10 cellular contexts compared by ENCODE assay signal in genomic region chr10:118106426-118106825, GRCh38. TPM values are rescaled to one million over a fixed set of nuclear protein-coding genes. Genes with fewer than 3 reads are reported as not detected.
A peak's percentile ranks its signal among the peaks of the same experiment; 100 is the strongest.
DNase-seq lines count a peak whose midpoint lies in the region; ATAC-seq, FAIRE-seq and TF ChIP-seq lines count a peak whose summit lies in the region.
"Had no signal": no experiment of that assay in that cellular context is flagged by ENCODE, and none has a peak within 500 bp of the region (broad histone marks: within the 10 kb centered on the region; RNA-seq: fewer than 3 reads in every experiment).

No MANE protein-coding gene starts in this region.

- ATAC-seq in GM12878: peak; percentile 70
- ATAC-seq in lower lobe of right lung: peak in 1 of 2 donors; percentile 73
- no peak for ATAC-seq in GM19455 (IDR thresholded peaks at IDR 0.05; ENCODE audit: unreplicated experiment)

- H2AFZ ChIP-seq in GM12878 (ENCODE audit: control insufficient read depth, low read depth, low read length) (no peak overlapping the region), neuronal stem cell (ENCODE audit: low read length) (no peak overlapping the region)
- H2AFZ ChIP-seq: parathyroid adenoma had no signal

- H2BK5ac ChIP-seq in neuronal stem cell (ENCODE audit: low read length): no peak overlapping the region

- no peaks in the 10 kb centered on the region for H3K4me1 ChIP-seq in DOHH2 (ENCODE audit: control insufficient read depth, low read length)
- no peaks in the 10 kb centered on the region for H3K4me1 ChIP-seq in GM12878 (ENCODE audit: control insufficient read depth, insufficient read depth, low read length)
- no peaks in the 10 kb centered on the region for H3K4me1 ChIP-seq in lower lobe of right lung
- H3K4me1 ChIP-seq in neuronal stem cell (ENCODE audit: control insufficient read depth in 2 of 2, insufficient read depth in 1 of 2, low read depth in 1 of 2, low read length in 2 of 2): peaks cover 4 to 5% of the 10 kb centered on the region in 2 donors
- H3K4me1 ChIP-seq: parathyroid adenoma had no signal

- no peak overlapping the region for H3K4ac ChIP-seq in neuronal stem cell (ENCODE audit: low read length)

- RAD21 ChIA-PET in GM12878 (lab: Charles Lee; ENCODE audit: unreplicated experiment): interaction anchor here (0.8 to 1.6 kb wide), 5 partner anchors 79 to 611 kb away, joined by 3 to 10 read pairs (median 3); no protein-coding TSS in a partner anchor

- TF ChIP-seq EP300 in GM12878 (IDR thresholded peaks at IDR 0.05; ENCODE audit: borderline replicate concordance in 1 of 2, control insufficient read depth in 1 of 2, low read depth in 2 of 2, low read length in 2 of 2): no peak

- H3K9ac ChIP-seq in GM12878 (ENCODE audit: control insufficient read depth, insufficient read depth, low read length) (no peak overlapping the region), neuronal stem cell (ENCODE audit: low read depth, low read length, poor library complexity) (no peak overlapping the region)
- H3K9ac ChIP-seq: parathyroid adenoma had no signal

- H3K14ac ChIP-seq in neuronal stem cell (ENCODE audit: low read length): no peak overlapping the region

- POLR2A ChIA-PET in GM12878 (lab: Charles Lee): no interaction called here

- H3K79me1 ChIP-seq in neuronal stem cell (ENCODE audit: low read depth, low read length): no peaks in the 10 kb centered on the region

- H3K27me3 ChIP-seq in DOHH2 (ENCODE audit: control insufficient read depth, low read length): peaks cover 9% of the 10 kb centered on the region
- no peaks in the 10 kb centered on the region; a peak in 1 of 4 replicates for H3K27me3 ChIP-seq in GM12878 (replicated peaks in 1 of 2; ENCODE audit: control insufficient read depth in 2 of 2, insufficient read depth in 2 of 2, low read length in 1 of 2)
- no peaks in the 10 kb centered on the region for H3K27me3 ChIP-seq in lower lobe of right lung (ENCODE audit: low read depth)
- H3K27me3 ChIP-seq in MG63: no peaks in the 10 kb centered on the region
- no peaks in the 10 kb centered on the region for H3K27me3 ChIP-seq in neuronal stem cell (ENCODE audit: control insufficient read depth in 3 of 3, insufficient read depth in 3 of 3, low read depth in 1 of 3, low read length in 3 of 3)

- H4K91ac ChIP-seq in neuronal stem cell (ENCODE audit: low read depth, low read length, poor library complexity): no peak overlapping the region

- H2BK15ac ChIP-seq in neuronal stem cell (ENCODE audit: low read length): no peak overlapping the region

- no peaks in the 10 kb centered on the region for H3K36me3 ChIP-seq in DOHH2 (ENCODE audit: control insufficient read depth, low read length)
- H3K36me3 ChIP-seq in GM12878 (ENCODE audit: control insufficient read depth in 2 of 2, insufficient read depth in 2 of 2, low read length in 1 of 2): no peaks in the 10 kb centered on the region
- H3K36me3 ChIP-seq in lower lobe of right lung: no peaks in the 10 kb centered on the region
- H3K36me3 ChIP-seq in MG63: no peaks in the 10 kb centered on the region
- no peaks in the 10 kb centered on the region for H3K36me3 ChIP-seq in neuronal stem cell (replicated peaks in 1 of 2; ENCODE audit: control insufficient read depth in 2 of 2, insufficient read depth in 2 of 2, low read length in 2 of 2)

- SMC1A ChIA-PET in GM12878 (lab: Charles Lee; ENCODE audit: uncharacterized antibody, unreplicated experiment): interaction anchor here (0.8 to 2.4 kb wide), 14 partner anchors 64 to 609 kb away, joined by 3 to 11 read pairs (median 3); no protein-coding TSS in a partner anchor

- no peaks in the 10 kb centered on the region for H4K20me1 ChIP-seq in DOHH2 (ENCODE audit: control insufficient read depth, insufficient read depth, low read depth, low read length)
- H4K20me1 ChIP-seq in GM12878 (ENCODE audit: control insufficient read depth, insufficient read depth): no peaks in the 10 kb centered on the region

- H3K79me2 ChIP-seq in DOHH2 (ENCODE audit: control insufficient read depth, low read length): no peaks in the 10 kb centered on the region
- H3K79me2 ChIP-seq in GM12878 (ENCODE audit: control insufficient read depth, insufficient read depth, low read length): no peaks in the 10 kb centered on the region
- H3K79me2 ChIP-seq: parathyroid adenoma had no signal

- no peak for TF ChIP-seq POLR2A in GM12878 (IDR thresholded peaks at IDR 0.05; ENCODE audit: low read depth, low read length)

- H2AK5ac ChIP-seq in neuronal stem cell (ENCODE audit: low read depth, low read length): no peak overlapping the region

- H3K9me3 ChIP-seq in DOHH2 (ENCODE audit: control insufficient read depth, insufficient read depth, low read length) (no peaks in the 10 kb centered on the region), GM12878 (replicated peaks; ENCODE audit: control insufficient read depth, insufficient read depth, low read length) (no peaks in the 10 kb centered on the region), lower lobe of right lung (no peaks in the 10 kb centered on the region), MG63 (no peaks in the 10 kb centered on the region), neuronal stem cell (replicated peaks in 1 of 2; ENCODE audit: control insufficient read depth in 2 of 2, insufficient read depth in 1 of 2, low read depth in 1 of 2, low read length in 2 of 2) (no peaks in the 10 kb centered on the region)

- no peak overlapping the region for H2BK120ac ChIP-seq in neuronal stem cell (ENCODE audit: low read depth, low read length)

- H3K27ac ChIP-seq in DOHH2 (ENCODE audit: low read depth, low read length): no peak overlapping the region
- H3K27ac ChIP-seq in GM12878 (ENCODE audit: control insufficient read depth, insufficient read depth): no peak overlapping the region
- H3K27ac ChIP-seq in lower lobe of right lung: no peak overlapping the region
- no peak overlapping the region for H3K27ac ChIP-seq in neuronal stem cell (replicated peaks; ENCODE audit: low read length)
- H3K27ac ChIP-seq: parathyroid adenoma had no signal

- no peak overlapping the region for H3K18ac ChIP-seq in neuronal stem cell (ENCODE audit: low read length)

- in situ Hi-C loops in GM12878 (cut with MboI): no loop called here

- no peak for FAIRE-seq in GM12878 (lab: Jason Lieb, UNC)

- H3K4me2 ChIP-seq in DOHH2 (ENCODE audit: low read length) (no peak overlapping the region), GM12878 (ENCODE audit: control insufficient read depth, insufficient read depth) (no peak overlapping the region), neuronal stem cell (ENCODE audit: insufficient read depth, low read length, poor library complexity, severe bottlenecking) (no peak overlapping the region)

- WGBS in GM12878 (ENCODE audit: insufficient coverage, insufficient replicate concordance, low lambda C conversion rate, missing lambda C conversion rate): 4% methylated on average over 3 of the region's 3 CpGs
- no CpG with 5 or more reads among the region's 3 CpGs for WGBS in neuronal stem cell (ENCODE audit: extremely low coverage in 2 of 2, insufficient read length in 2 of 2, insufficient replicate concordance in 1 of 2), 2 donors

- no peaks in the 10 kb centered on the region for H3K9me2 ChIP-seq in DOHH2 (replicated peaks; ENCODE audit: control insufficient read depth, low read length)

- no peak overlapping the region for H2BK12ac ChIP-seq in neuronal stem cell (ENCODE audit: low read length)

- TF ChIP-seq RAD21 in GM12878 (IDR thresholded peaks at IDR 0.05; ENCODE audit: insufficient read depth, low read depth, low read length): peak; percentile 66

- DNase-seq in HT1080 (ENCODE audit: low read depth) (peak; percentile 17), GM12878 (ENCODE audit: low read depth, low spot score) (no peak), lower lobe of right lung (no peak), MG63 (no peak), NCI-H2081 treated with DMSO at 0.1 percent for 48 hours (lab: John Stamatoyannopoulos, UW) (no peak), neuronal stem cell (ENCODE audit: low spot score) (no peak)
- DNase-seq: activated gamma-delta T cell treated with Interleukin-2 at 50 U/mL for 16 hours had no signal

- no TSS peak for BruUV-seq in GM12878 (replicated peaks; lab: Mats Ljungman, UMichigan)

- no peak overlapping the region for H3K23ac ChIP-seq in neuronal stem cell (ENCODE audit: low read depth, low read length, poor library complexity)

- intact Hi-C loops in GM12878 (cut with micrococcal nuclease; ENCODE audit: unreplicated experiment) (loop anchor here (5.0 to 10.0 kb wide), 2 partner anchors 242 to 569 kb away; no protein-coding TSS in a partner anchor), lower lobe of right lung (cut with DNase I) (no loop called here)

- H3F3A ChIP-seq in DOHH2 (ENCODE audit: control insufficient read depth, insufficient read depth): no peaks in the 10 kb centered on the region

- no peak overlapping the region for H4K8ac ChIP-seq in neuronal stem cell (ENCODE audit: low read depth, low read length)

- CTCF ChIA-PET in GM12878 (lab: Yijun Ruan, JAX): interaction anchor here (0.5 to 1.6 kb wide), 14 partner anchors 11 to 848 kb away, joined by 3 to 27 read pairs (median 3); no protein-coding TSS in a partner anchor

- H3K4me3 ChIP-seq in DOHH2 (ENCODE audit: low read length) (no peak overlapping the region), GM12878 (no peak overlapping the region), lower lobe of right lung (no peak overlapping the region), MG63 (no peak overlapping the region), neuronal stem cell (ENCODE audit: low read length in 2 of 2) (no peak overlapping the region)

- TF ChIP-seq CTCF in DOHH2 (IDR thresholded peaks at IDR 0.05; ENCODE audit: low read depth, low read length, poor library complexity, severe bottlenecking) (peak; percentile 49), GM12878 (IDR thresholded peaks at IDR 0.05 in 2 of 3, conservative IDR thresholded peaks at IDR 0.05 in 1 of 3; ENCODE audit: control insufficient read depth in 2 of 3, extremely low read depth in 1 of 3, insufficient read depth in 1 of 3, low read depth in 3 of 3, low read length in 3 of 3) (peak; percentile 39 to 59 (median 53); a peak in 5 of 6 replicates), lower lobe of right lung (IDR thresholded peaks at IDR 0.05) (peak; percentile 39)

RNA-seq across cellular contexts. Expression of gene RAB11FIP2, which starts 59.7 kb away (rescaled TPM):
- total RNA-seq in HT1080 (2014; rRNA removed; shearing (Covaris generic)): 8.2 and 12.3 TPM in 2 replicates
- polyA plus RNA-seq in HT1080 (2015; cell fraction: cytosol; rRNA removed): 11.0 and 14.3 TPM in 2 replicates
- polyA plus RNA-seq in HT1080 (2015; cell fraction: nucleus; rRNA removed): 15.0 TPM in 2 replicates
- total RNA-seq in GM12878 (2013; cell fraction: nucleolus; rRNA removed): 81.5 and 85.1 TPM in 2 replicates
- 5.0 and 7.9 TPM in 2 replicates for total RNA-seq in GM12878 (2014; rRNA removed)
- 13.5 and 16.7 TPM in 2 replicates for total RNA-seq in GM12878 (2014; rRNA removed; fragmentation: Illumina TruSeq; extraction: Trizol)
- 7.2 and 8.1 TPM in 2 replicates for total RNA-seq in GM12878 (2021)
- polyA plus RNA-seq in GM12878 (2011; ENCODE audit: low read depth): 1.9 TPM
- 7.6 and 13.1 TPM in 2 replicates for polyA plus RNA-seq in GM12878 (2011; rRNA removed)
- 2.0 and 3.0 TPM in 2 replicates for polyA plus RNA-seq in GM12878 (2011; cell fraction: cytosol; rRNA removed)
- polyA plus RNA-seq in GM12878 (2011; cell fraction: nucleus; rRNA removed): 12.8 and 13.7 TPM in 2 replicates
- 3.8 and 3.9 TPM in 2 replicates for polyA plus RNA-seq in GM12878 (2012)
- 5.4 and 8.6 TPM in 2 replicates for polyA plus RNA-seq in GM12878 (2014; fragmentation: Illumina TruSeq; extraction: Trizol)
- polyA plus RNA-seq in GM12878 (2014; fragmentation: Nextera tagmentation; extraction: Ambion mirVana): 1 to 10 TPM; 1.8 to 2.3 TPM
- 3.0 and 3.3 TPM in 2 replicates for polyA plus RNA-seq in GM12878 (2014; rRNA removed)
- 1 to 10 TPM; 1.8 to 3.7 TPM for polyA plus RNA-seq in GM12878 (2016; fragmentation: Nextera tagmentation; extraction: Ambion mirVana)
- 7.9 and 8.2 TPM in 2 replicates for polyA minus RNA-seq in GM12878 (2011; rRNA and poly(A)+ RNA removed)
- 2.5 and 3.5 TPM in 2 replicates for polyA minus RNA-seq in GM12878 (2011; cell fraction: cytosol; rRNA and poly(A)+ RNA removed)
- 25.6 and 25.8 TPM in 2 replicates for polyA minus RNA-seq in GM12878 (2011; cell fraction: nucleus; rRNA and poly(A)+ RNA removed)
- total RNA-seq in lower lobe of right lung: 31.0 TPM
- total RNA-seq in MG63 (2014; rRNA removed; shearing (Covaris generic); ENCODE audit: low replicate concordance): 10.4 and 11.2 TPM in 2 replicates
- 31.5 TPM for polyA plus RNA-seq in neuronal stem cell (2013, experiment 1 of 2)
- 33.9 TPM for polyA plus RNA-seq in neuronal stem cell (2013, experiment 2 of 2)
